ENCODE assay signal across 8 cellular contexts in the genomic region with DNA sequence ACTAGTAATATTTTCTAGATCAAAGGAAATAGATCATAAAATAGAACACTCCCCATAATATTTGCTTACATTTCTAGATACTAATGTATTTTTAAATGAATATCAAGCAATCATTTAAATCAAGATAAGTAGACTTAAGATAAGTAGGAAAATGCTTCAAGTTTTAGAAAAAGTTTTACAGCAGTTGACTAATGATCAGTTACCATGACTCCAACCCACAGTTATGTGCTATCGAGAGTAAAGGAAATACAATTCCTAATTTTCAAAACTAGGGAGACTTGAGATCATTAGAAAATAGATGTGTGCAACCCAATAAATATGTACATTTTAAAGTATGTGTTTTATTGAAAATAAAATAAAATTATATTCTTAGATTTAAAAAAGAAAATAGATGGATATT.
"Had no signal": no experiment of that assay in that cellular context is flagged by ENCODE, and none has a peak within 500 bp of the region (broad histone marks: within the 10 kb centered on the region; RNA-seq: fewer than 3 reads in every experiment).

No MANE protein-coding gene starts in this region.

- DNase-seq: H9, HFFc6, KG1 had no signal

- H3K27ac Mint-ChIP-seq: GM23338, H9, HFFc6 had no signal

- H2AFZ ChIP-seq: GM23338 had no signal

- H3K9me3 Mint-ChIP-seq: GM23338, H9, HFFc6 had no signal

- H3K4me2 ChIP-seq: GM23338 had no signal

- H3K4me3 Mint-ChIP-seq: GM23338, H9, HFFc6 had no signal

- FAIRE-seq: H1, H54, HepG2, K562 had no signal

- H3K4me3 ChIP-seq: GM23338, K562 had no signal
